In the genomic region with DNA sequence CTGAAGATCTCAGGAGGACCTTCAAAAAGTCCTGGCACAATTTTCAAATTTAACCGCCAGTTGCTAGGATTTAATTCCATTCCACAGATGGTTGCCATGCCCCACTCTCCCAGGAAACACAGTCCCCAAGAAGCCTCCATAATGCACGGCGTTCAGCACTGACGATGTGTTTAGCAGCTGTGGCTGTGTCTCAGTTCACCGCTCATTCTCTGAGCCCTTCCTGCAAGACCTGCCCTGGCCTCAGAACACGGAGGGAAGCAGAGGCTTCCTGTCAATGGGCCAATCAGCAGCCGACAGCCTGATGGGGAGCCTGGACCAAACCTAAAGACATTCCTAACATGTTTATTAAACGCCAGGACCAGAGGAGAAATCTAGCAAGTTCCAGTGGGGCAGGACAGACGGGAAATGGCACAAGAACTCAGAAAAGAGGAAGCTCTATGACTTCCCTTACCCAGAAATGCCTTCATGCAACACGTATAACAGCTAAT, we compare ENCODE assay signal across 9 cellular contexts. TPM values are rescaled to one million over a fixed set of nuclear protein-coding genes. Genes with fewer than 3 reads are reported as not detected.
DNase-seq lines count a peak whose midpoint lies in the region; ATAC-seq and TF ChIP-seq lines count a peak whose summit lies in the region.
"Had no signal": no experiment of that assay in that cellular context is flagged by ENCODE, and none has a peak within 500 bp of the region (broad histone marks: within the 10 kb centered on the region; RNA-seq: fewer than 3 reads in every experiment).

No MANE protein-coding gene starts in this region.

- H3K27me3 ChIP-seq in A673 (replicated peaks; ENCODE audit: insufficient read depth, low read depth, low read length, poor library complexity), result no peaks in the 10 kb centered on the region
- H3K27me3 ChIP-seq: SJSA1 had no signal

- ATAC-seq in activated CD8-positive, alpha-beta memory T cell treated with anti-CD3 and anti-CD28 coated beads, Interleukin-2, amount 10 ng/mL, durations not matched to agents 7 days and 5 days, result peak; percentile 33

- H3K36me3 Mint-ChIP-seq in activated CD8-positive, alpha-beta memory T cell treated with anti-CD3 and anti-CD28 coated beads, Interleukin-2, amount 10 ng/mL, durations not matched to agents 7 days and 5 days, result no peaks in the 10 kb centered on the region
- H3K36me3 Mint-ChIP-seq in mesothelial cell of epicardium, result no peaks in the 10 kb centered on the region
- no peaks in the 10 kb centered on the region for H3K36me3 Mint-ChIP-seq in activated naive CD4-positive, alpha-beta T cell treated with anti-CD3 and anti-CD28 coated beads, Interleukin-2, amount 10 ng/mL, durations not matched to agents 7 days and 5 days

- intact Hi-C loops in A673 (cut with micrococcal nuclease; ENCODE audit: unreplicated experiment), result no loop called here

- DNase-seq in activated CD8-positive, alpha-beta memory T cell treated with anti-CD3 and anti-CD28 coated beads, Interleukin-2, amount 10 ng/mL, durations not matched to agents 7 days and 5 days, result no peak
- DNase-seq in activated CD8-positive, alpha-beta memory T cell treated with anti-CD3 and anti-CD28 coated beads, Interleukin-2, amount 50 U/mL, for 4 hours, result no peak
- DNase-seq in LHCN-M2 (ENCODE audit: low read depth), result peak; percentile 45
- peak; percentile 79 for DNase-seq in cerebellar cortex (ENCODE audit: low spot score)
- no peak for DNase-seq in mesothelial cell of epicardium (ENCODE audit: low spot score in 2 of 2, unreplicated experiment in 2 of 2)
- DNase-seq in A673 (ENCODE audit: low spot score), result no peak
- no peak for DNase-seq in activated naive CD4-positive, alpha-beta T cell treated with anti-CD3 and anti-CD28 coated beads, Interleukin-2, amount 10 ng/mL, durations not matched to agents 7 days and 5 days
- no peak for DNase-seq in stimulated activated CD4-positive, alpha-beta T cell treated with anti-CD3 and anti-CD28 coated beads, Interleukin-12 subunit alpha, Interleukin-12 subunit beta, amount 100 ng/mL, for 4 hours

- H3K9me3 Mint-ChIP-seq in activated CD8-positive, alpha-beta memory T cell treated with anti-CD3 and anti-CD28 coated beads, Interleukin-2, amount 10 ng/mL, durations not matched to agents 7 days and 5 days (ENCODE audit: low read depth), result no peaks in the 10 kb centered on the region
- no peaks in the 10 kb centered on the region for H3K9me3 Mint-ChIP-seq in mesothelial cell of epicardium
- no peaks in the 10 kb centered on the region for H3K9me3 Mint-ChIP-seq in activated naive CD4-positive, alpha-beta T cell treated with anti-CD3 and anti-CD28 coated beads, Interleukin-2, amount 10 ng/mL, durations not matched to agents 7 days and 5 days

- CTCF ChIA-PET in activated CD8-positive, alpha-beta memory T cell treated with anti-CD3 and anti-CD28 coated beads, Interleukin-2, amount 10 ng/mL, durations not matched to agents 7 days and 5 days (lab: Charles Lee), result interaction anchor here (1.4 kb wide), 1 partner anchor 70 kb away, joined by 4 read pairs; no protein-coding TSS in a partner anchor
- CTCF ChIA-PET in A673 (lab: Charles Lee), result no interaction called here
- CTCF ChIA-PET in activated naive CD4-positive, alpha-beta T cell treated with anti-CD3 and anti-CD28 coated beads, Interleukin-2, amount 10 ng/mL, durations not matched to agents 7 days and 5 days (lab: Charles Lee), result interaction anchor here (1.2 to 1.4 kb wide), 2 partner anchors 69 to 165 kb away, joined by 3 to 4 read pairs; no protein-coding TSS in a partner anchor

- POLR2A ChIA-PET in A673 (lab: Charles Lee; ENCODE audit: low non-redundant PET), result interaction anchor here (0.6 kb wide), 1 partner anchor 24 kb away, joined by 3 read pairs; no protein-coding TSS in a partner anchor

- H3K4me3 Mint-ChIP-seq in activated CD8-positive, alpha-beta memory T cell treated with anti-CD3 and anti-CD28 coated beads, Interleukin-2, amount 10 ng/mL, durations not matched to agents 7 days and 5 days, result no peak overlapping the region
- no peak overlapping the region for H3K4me3 Mint-ChIP-seq in mesothelial cell of epicardium
- H3K4me3 Mint-ChIP-seq in activated naive CD4-positive, alpha-beta T cell treated with anti-CD3 and anti-CD28 coated beads, Interleukin-2, amount 10 ng/mL, durations not matched to agents 7 days and 5 days, result no peak overlapping the region

- H3K27me3 Mint-ChIP-seq in activated CD8-positive, alpha-beta memory T cell treated with anti-CD3 and anti-CD28 coated beads, Interleukin-2, amount 10 ng/mL, durations not matched to agents 7 days and 5 days, result no peaks in the 10 kb centered on the region
- no peaks in the 10 kb centered on the region for H3K27me3 Mint-ChIP-seq in mesothelial cell of epicardium (ENCODE audit: low read depth)
- peaks cover 3% of the 10 kb centered on the region for H3K27me3 Mint-ChIP-seq in activated naive CD4-positive, alpha-beta T cell treated with anti-CD3 and anti-CD28 coated beads, Interleukin-2, amount 10 ng/mL, durations not matched to agents 7 days and 5 days

- no peaks in the 10 kb centered on the region for H3K4me1 ChIP-seq in A673 (ENCODE audit: insufficient read depth, low read length, poor library complexity, severe bottlenecking)
- H3K4me1 ChIP-seq: SJSA1 had no signal

- no peaks in the 10 kb centered on the region for H3K36me3 ChIP-seq in A673 (ENCODE audit: insufficient read depth, low read length, poor library complexity, severe bottlenecking)
- H3K36me3 ChIP-seq: SJSA1 had no signal

- H3K4me3 ChIP-seq in A673 (ENCODE audit: low read depth, low read length, poor library complexity, severe bottlenecking), result no peak overlapping the region
- H3K4me3 ChIP-seq: SJSA1 had no signal

- H3K27ac Mint-ChIP-seq in activated CD8-positive, alpha-beta memory T cell treated with anti-CD3 and anti-CD28 coated beads, Interleukin-2, amount 10 ng/mL, durations not matched to agents 7 days and 5 days, result no peak overlapping the region
- peak overlapping the region; percentile 90 for H3K27ac Mint-ChIP-seq in mesothelial cell of epicardium
- H3K27ac Mint-ChIP-seq in activated naive CD4-positive, alpha-beta T cell treated with anti-CD3 and anti-CD28 coated beads, Interleukin-2, amount 10 ng/mL, durations not matched to agents 7 days and 5 days, result no peak overlapping the region

- TF ChIP-seq CTCF in mesothelial cell of epicardium (IDR thresholded peaks at IDR 0.05; ENCODE audit: unreplicated experiment) (no peak), A673 (conservative IDR thresholded peaks at IDR 0.05; ENCODE audit: low read depth, low read length) (no peak)

- H3K27ac ChIP-seq in A673 (ENCODE audit: low read depth, low read length, poor library complexity, severe bottlenecking), result no peak overlapping the region
- H3K27ac ChIP-seq: SJSA1 had no signal

- H3K4me1 Mint-ChIP-seq in activated CD8-positive, alpha-beta memory T cell treated with anti-CD3 and anti-CD28 coated beads, Interleukin-2, amount 10 ng/mL, durations not matched to agents 7 days and 5 days, result peaks cover 5% of the 10 kb centered on the region
- H3K4me1 Mint-ChIP-seq in mesothelial cell of epicardium, result peaks cover 41% of the 10 kb centered on the region
- H3K4me1 Mint-ChIP-seq in activated naive CD4-positive, alpha-beta T cell treated with anti-CD3 and anti-CD28 coated beads, Interleukin-2, amount 10 ng/mL, durations not matched to agents 7 days and 5 days, result peaks cover 4% of the 10 kb centered on the region

- no TSS peak for BruUV-seq in A673 (replicated peaks; lab: Mats Ljungman, UMichigan)

- H3K9me3 ChIP-seq in A673 (ENCODE audit: low read depth, low read length, poor library complexity, severe bottlenecking), result no peaks in the 10 kb centered on the region
- H3K9me3 ChIP-seq: SJSA1 had no signal

RNA-seq across cellular contexts. Expression of a gene that starts 4.9 kb away (rescaled TPM):
- total RNA-seq in activated CD8-positive, alpha-beta memory T cell treated with anti-CD3 and anti-CD28 coated beads, Interleukin-2, amount 10 ng/mL, durations not matched to agents 7 days and 5 days, result not detected
- 0.06 TPM in 1 of 2 replicates, not detected in the other for total RNA-seq in LHCN-M2 (2014; rRNA removed)
- polyA plus RNA-seq in LHCN-M2 (2012), result 0.01 TPM
- 1.4 to 1.7 TPM (median 1.6 TPM) in 3 replicates for total RNA-seq in mesothelial cell of epicardium
- 0.77 and 1.0 TPM in 2 replicates for total RNA-seq in A673 (2021)

RNA-seq across cellular contexts. Expression of a gene that starts 53.8 kb away (rescaled TPM):
- total RNA-seq in activated CD8-positive, alpha-beta memory T cell treated with anti-CD3 and anti-CD28 coated beads, Interleukin-2, amount 10 ng/mL, durations not matched to agents 7 days and 5 days, result 10 to 100 TPM; 59.0 to 61.3 TPM
- total RNA-seq in LHCN-M2 (2014; rRNA removed) (41.4 and 42.4 TPM in 2 replicates), mesothelial cell of epicardium (29.7 to 31.0 TPM (median 30.1 TPM) in 3 replicates), A673 (2021) (86.2 and 95.1 TPM in 2 replicates)
- 13.9 TPM for polyA plus RNA-seq in LHCN-M2 (2012)

RNA-seq across cellular contexts. Expression of a gene that starts 54.3 kb away (rescaled TPM):
- 10 to 100 TPM; 58.8 to 87.2 TPM for total RNA-seq in activated CD8-positive, alpha-beta memory T cell treated with anti-CD3 and anti-CD28 coated beads, Interleukin-2, amount 10 ng/mL, durations not matched to agents 7 days and 5 days
- total RNA-seq in LHCN-M2 (2014; rRNA removed) (158 and 170 TPM in 2 replicates), mesothelial cell of epicardium (99.7 to 115 TPM (median 107 TPM) in 3 replicates), A673 (2021) (94.6 and 99.0 TPM in 2 replicates)
- polyA plus RNA-seq in LHCN-M2 (2012), result 52.7 TPM

Comparison
In these comparisons a context has a peak if more than half of its experiments do, and no peak if none do; other contexts are left out.
1. DNase-seq: peak in LHCN-M2 (single experiment) and cerebellar cortex (single experiment); none in activated CD8-positive, alpha-beta memory T cell treated with anti-CD3 and anti-CD28 coated beads, Interleukin-2, amount 10 ng/mL, durations not matched to agents 7 days and 5 days (single experiment), activated CD8-positive, alpha-beta memory T cell treated with anti-CD3 and anti-CD28 coated beads, Interleukin-2, amount 50 U/mL, for 4 hours (single experiment), mesothelial cell of epicardium (0 of 2), A673 (single experiment), activated naive CD4-positive, alpha-beta T cell treated with anti-CD3 and anti-CD28 coated beads, Interleukin-2, amount 10 ng/mL, durations not matched to agents 7 days and 5 days (single experiment) and stimulated activated CD4-positive, alpha-beta T cell treated with anti-CD3 and anti-CD28 coated beads, Interleukin-12 subunit alpha, Interleukin-12 subunit beta, amount 100 ng/mL, for 4 hours (single experiment).